ENCODE assay signal across 1 cellular context in genomic region chr18:48922801-48923730, GRCh38.
A peak's percentile ranks its signal among the peaks of the same experiment; 100 is the strongest.
TF ChIP-seq lines count a peak whose summit lies in the region.

No MANE protein-coding gene starts in this region.

TF ChIP-seq in SK-N-SH, 30 proteins besides CTCF, POLR2A, EP300 and RAD21 (continued from another document):
- no peak for TF ChIP-seq NRF1 (IDR thresholded peaks at IDR 0.05; ENCODE audit: low read depth, low read length)
- TF ChIP-seq TAF1 (IDR thresholded peaks at IDR 0.05; ENCODE audit: borderline replicate concordance, low read depth, low read length): 0 out of 2 replicates have a peak, but pooled peaks have one; percentile 33
- TF ChIP-seq MAX (IDR thresholded peaks at IDR 0.05; ENCODE audit: low read depth): 0 out of 2 replicates have a peak, but pooled peaks have one; percentile 28
- no peak for TF ChIP-seq USF2 (IDR thresholded peaks at IDR 0.05; ENCODE audit: borderline replicate concordance, low read depth, low read length)
- no peak for TF ChIP-seq MEF2A (IDR thresholded peaks at IDR 0.05; ENCODE audit: borderline replicate concordance, low read depth)
- no peak for TF ChIP-seq MXI1 (IDR thresholded peaks at IDR 0.05; ENCODE audit: low read depth, low read length)
- TF ChIP-seq PBX3 (IDR thresholded peaks at IDR 0.05): peak; percentile 96
- TF ChIP-seq REST (IDR thresholded peaks at IDR 0.05; ENCODE audit: low read depth, low read length): no peak
- TF ChIP-seq GATA2 (CRISPR knock-in tag; IDR thresholded peaks at IDR 0.05): no peak
- no peak for TF ChIP-seq EZH2phosphoT487 (IDR thresholded peaks at IDR 0.05; ENCODE audit: borderline replicate concordance, low read depth)
- TF ChIP-seq ZBTB33 (IDR thresholded peaks at IDR 0.05; ENCODE audit: borderline replicate concordance, low read depth): 0 out of 2 replicates have a peak, but pooled peaks have one; percentile 22
- TF ChIP-seq NFIC (IDR thresholded peaks at IDR 0.05; ENCODE audit: borderline replicate concordance): peak; percentile 57; the same call in 1 of the 2 replicates
- peak; percentile 67; the same call in 1 of the 2 replicates for TF ChIP-seq TEAD4 (IDR thresholded peaks at IDR 0.05; ENCODE audit: borderline replicate concordance, insufficient read depth)
- TF ChIP-seq POLR2AphosphoS5 (IDR thresholded peaks at IDR 0.05; ENCODE audit: low read depth, low read length): peak; percentile 4
- peak; percentile 68; the same call in 1 of the 2 replicates for TF ChIP-seq JUND (IDR thresholded peaks at IDR 0.05)
- TF ChIP-seq IRF3 (IDR thresholded peaks at IDR 0.05; ENCODE audit: low read depth, low read length): no peak
- peak; percentile 41; the same call in 1 of the 2 replicates for TF ChIP-seq SIN3A (IDR thresholded peaks at IDR 0.05; ENCODE audit: borderline replicate concordance, low read depth, low read length)
- peak; percentile 30; the same call in 1 of the 2 replicates for TF ChIP-seq FOXM1 (IDR thresholded peaks at IDR 0.05; ENCODE audit: low read depth)
